Comparison of ENCODE assay signal across 8 cellular contexts in genomic region chr14:73295198-73295796, GRCh38. TPM values are rescaled to one million over a fixed set of nuclear protein-coding genes. Genes with fewer than 3 reads are reported as not detected.
DNase-seq lines count a peak whose midpoint lies in the region; ATAC-seq and TF ChIP-seq lines count a peak whose summit lies in the region.

No MANE protein-coding gene starts in this region.

- H3K4me3 ChIP-seq in left ventricle myocardium inferior: no peak overlapping the region
- H3K4me3 ChIP-seq in hepatocyte: no peak overlapping the region
- H3K4me3 ChIP-seq in tibial nerve: no peak overlapping the region

- no peaks in the 10 kb centered on the region for H4K20me1 ChIP-seq in hepatocyte (ENCODE audit: insufficient read depth, poor library complexity, severe bottlenecking)

- H3K4me1 Mint-ChIP-seq in activated B cell treated with CpG ODN at 0.5 μM for 24 hours: peaks cover 2% of the 10 kb centered on the region

- no peak overlapping the region for H3K4me3 Mint-ChIP-seq in activated B cell treated with CpG ODN at 0.5 μM for 24 hours

- no peak overlapping the region for H3K27ac ChIP-seq in left ventricle myocardium inferior (replicated peaks)
- no peak overlapping the region for H3K27ac ChIP-seq in hepatocyte
- no peak overlapping the region for H3K27ac ChIP-seq in tibial nerve

- no peaks in the 10 kb centered on the region for H3K4me1 ChIP-seq in left ventricle myocardium inferior
- no peaks in the 10 kb centered on the region for H3K4me1 ChIP-seq in hepatocyte (ENCODE audit: insufficient read depth)
- peaks cover 0 to 3% (median 1%) of the 10 kb centered on the region in 4 donors for H3K4me1 ChIP-seq in tibial nerve

- peaks cover 26% of the 10 kb centered on the region for H3K36me3 Mint-ChIP-seq in activated B cell treated with CpG ODN at 0.5 μM for 24 hours (ENCODE audit: low read depth)

- no peaks in the 10 kb centered on the region for H3K79me2 ChIP-seq in hepatocyte

- CTCF ChIA-PET in activated B cell treated with CpG ODN at 0.5 μM for 24 hours (lab: Charles Lee): interaction anchor here (0.6 to 3.3 kb wide), 36 partner anchors 9 to 472 kb away, joined by 3 to 205 read pairs (median 4); partner anchors contain the start of genes NUMB and RIOX1

- H3K9me3 ChIP-seq in left ventricle myocardium inferior (replicated peaks): no peaks in the 10 kb centered on the region
- no peaks in the 10 kb centered on the region for H3K9me3 ChIP-seq in hepatocyte (ENCODE audit: low read depth)
- no peaks in the 10 kb centered on the region for H3K9me3 ChIP-seq in tibial nerve

- no peak overlapping the region for H3K4me2 ChIP-seq in hepatocyte

- H3K27me3 ChIP-seq in left ventricle myocardium inferior (ENCODE audit: low read depth) (no peaks in the 10 kb centered on the region), hepatocyte (no peaks in the 10 kb centered on the region), tibial nerve (no peaks in the 10 kb centered on the region)

- DNase-seq in left ventricle myocardium inferior (no peak), Right ventricle myocardium superior (no peak), NCI-H2107 (lab: John Stamatoyannopoulos, UW) (peak; percentile 13), activated B cell treated with CpG ODN at 0.5 μM for 24 hours (no peak), hepatocyte (ENCODE audit: low spot score) (peak; percentile 65), tibial nerve (ENCODE audit: low spot score in 2 of 2) (peak in 1 of 2 donors; percentile 55)

- no peak for TF ChIP-seq POLR2A in tibial nerve (IDR thresholded peaks at IDR 0.05)

- ATAC-seq in Right ventricle myocardium superior (ENCODE audit: poor library complexity): no peak
- peak; percentile 60 for ATAC-seq in activated B cell treated with CpG ODN at 0.5 μM for 24 hours (ENCODE audit: low read depth)
- no peak for ATAC-seq in HG02973 (IDR thresholded peaks at IDR 0.05; ENCODE audit: unreplicated experiment)
- no peak for ATAC-seq in GM19463 (IDR thresholded peaks at IDR 0.05; ENCODE audit: unreplicated experiment)

- no peak for TF ChIP-seq EP300 in tibial nerve (IDR thresholded peaks at IDR 0.05)

- no peak overlapping the region for H2AFZ ChIP-seq in hepatocyte

- H3K36me3 ChIP-seq in left ventricle myocardium inferior (peaks cover 32% of the 10 kb centered on the region), hepatocyte (replicated peaks; ENCODE audit: insufficient read depth, low read depth) (no peaks in the 10 kb centered on the region), tibial nerve (peaks cover 0 to 22% (median 0%) of the 10 kb centered on the region in 3 donors)

- H3K9me2 ChIP-seq in hepatocyte (replicated peaks; ENCODE audit: insufficient read depth): no peaks in the 10 kb centered on the region

- no peaks in the 10 kb centered on the region for H3K27me3 Mint-ChIP-seq in activated B cell treated with CpG ODN at 0.5 μM for 24 hours

- POLR2A ChIA-PET in activated B cell treated with CpG ODN at 0.5 μM for 24 hours (lab: Charles Lee): interaction anchor here (0.7 to 1.9 kb wide), 7 partner anchors 15 to 274 kb away, joined by 3 to 18 read pairs (median 5); partner anchors contain the start of genes ACOT2 and RIOX1

- intact Hi-C loops in left ventricle myocardium inferior (cut with micrococcal nuclease): no loop called here
- intact Hi-C loops in Right ventricle myocardium superior (cut with DNase I): loop anchor here (5.0 kb wide), 1 partner anchor 177 kb away; no protein-coding TSS in a partner anchor
- intact Hi-C loops in activated B cell treated with CpG ODN at 0.5 μM for 24 hours (cut with micrococcal nuclease): loop anchor here (1.0 to 5.0 kb wide), 3 partner anchors 123 to 338 kb away; no protein-coding TSS in a partner anchor

- no peak overlapping the region for H3K27ac Mint-ChIP-seq in activated B cell treated with CpG ODN at 0.5 μM for 24 hours

- 80% methylated on average over 1 of the region's 1 CpG for WGBS in hepatocyte (ENCODE audit: low lambda C conversion rate, missing lambda C conversion rate)
- WGBS in tibial nerve, 2 donors: 77 to 81% methylated on average over 1 of the region's 1 CpG

- H3K9me3 Mint-ChIP-seq in activated B cell treated with CpG ODN at 0.5 μM for 24 hours: no peaks in the 10 kb centered on the region

- TF ChIP-seq CTCF in left ventricle myocardium inferior (IDR thresholded peaks at IDR 0.05; ENCODE audit: borderline replicate concordance) (peak; percentile 83), activated B cell treated with CpG ODN at 0.5 μM for 24 hours (IDR thresholded peaks at IDR 0.05) (peak; percentile 33), hepatocyte (IDR thresholded peaks at IDR 0.05; ENCODE audit: poor library complexity) (peak; percentile 77), tibial nerve (IDR thresholded peaks at IDR 0.05) (peak; percentile 57 to 78 (median 65))

RNA-seq across cellular contexts. Expression of gene PAPLN, which starts 58.0 kb away (rescaled TPM):
- total RNA-seq in left ventricle myocardium inferior (1.2 TPM), Right ventricle myocardium superior (2.5 TPM), activated B cell treated with CpG ODN at 0.5 μM for 24 hours (0.42 and 0.46 TPM in 2 replicates), hepatocyte (10.1 and 13.4 TPM in 2 replicates), tibial nerve (100 to 1,000 TPM in 3 of 4 donors, 10 to 100 TPM in 1; 96.6 to 314 (median 206) TPM)
- polyA plus RNA-seq in hepatocyte: 7.6 and 8.2 TPM in 2 replicates

Comparison
In these comparisons a context has a peak if more than half of its experiments do, and no peak if none do; other contexts are left out.
1. DNase-seq: peak in NCI-H2107 (single experiment) and hepatocyte (single experiment); none in left ventricle myocardium inferior (single experiment), Right ventricle myocardium superior (single experiment) and activated B cell treated with CpG ODN at 0.5 μM for 24 hours (single experiment).
2. CTCF ChIP-seq: peak in every context shown above with its lines; median percentile 83 in left ventricle myocardium inferior; 77 in hepatocyte; 65 in tibial nerve; 33 in activated B cell treated with CpG ODN at 0.5 μM for 24 hours.